In genomic region chr10:65765006-65765546, GRCh38 we compare ENCODE assay signal across 29 cellular contexts.
"Had no signal": no experiment of that assay in that cellular context is flagged by ENCODE, and none has a peak within 500 bp of the region (broad histone marks: within the 10 kb centered on the region; RNA-seq: fewer than 3 reads in every experiment).

No MANE protein-coding gene starts in this region.

- H3K27ac ChIP-seq: epithelial cell of prostate, esophagus squamous epithelium, gastrocnemius medialis, left lung, lower lobe of right lung, sigmoid colon, thyroid gland, upper lobe of left lung had no signal

- H3K27me3 ChIP-seq: esophagus squamous epithelium, gastrocnemius medialis, left lung, sigmoid colon, thyroid gland, upper lobe of left lung had no signal

- H3K36me3 Mint-ChIP-seq: activated CD8-positive, alpha-beta memory T cell treated with anti-CD3 and anti-CD28 coated beads, Interleukin-2, amount 10 ng/mL, durations not matched to agents 7 days and 5 days; activated naive CD4-positive, alpha-beta T cell treated with anti-CD3 and anti-CD28 coated beads, Interleukin-2, amount 50 U/mL, for 72 hours; immature natural killer cell; stimulated activated effector memory CD8-positive, alpha-beta T cell treated with anti-CD3 and anti-CD28 coated beads, Interleukin-12 subunit alpha, Interleukin-12 subunit beta, amount 100 ng/mL, for 72 hours had no signal

- H3K36me3 ChIP-seq: esophagus squamous epithelium, gastrocnemius medialis, left lung, lower lobe of right lung, sigmoid colon, thyroid gland, upper lobe of left lung had no signal

- H3K9me3 Mint-ChIP-seq: stimulated activated naive CD8-positive, alpha-beta T cell treated with anti-CD3 and anti-CD28 coated beads, Interleukin-15, Interleukin-2, amounts not matched to agents 100 ng/mL and 50 ng/mL, for 24 hours had no signal

- H3K4me1 ChIP-seq: esophagus squamous epithelium, gastrocnemius medialis, left lung, lower lobe of right lung, sigmoid colon, thyroid gland, upper lobe of left lung had no signal

- H3K4me3 Mint-ChIP-seq: activated CD4-positive, alpha-beta T cell treated with anti-CD3 and anti-CD28 coated beads for 36 hours; activated CD8-positive, alpha-beta memory T cell treated with anti-CD3 and anti-CD28 coated beads, Interleukin-2, amount 10 ng/mL, durations not matched to agents 7 days and 5 days; activated CD8-positive, alpha-beta T cell treated with anti-CD3 and anti-CD28 coated beads, Interleukin-2, amount 10 ng/mL, durations not matched to agents 7 days and 5 days; immature natural killer cell; natural killer cell treated with Interleukin-12 subunit alpha and Interleukin-12 subunit beta and Interleukin-15 and Interleukin-18, amount 100 ng/mL, for 72 hours; stimulated activated effector memory CD8-positive, alpha-beta T cell treated with anti-CD3 and anti-CD28 coated beads, Interleukin-12 subunit alpha, Interleukin-12 subunit beta, amount 100 ng/mL, for 72 hours; stimulated activated naive CD8-positive, alpha-beta T cell treated with anti-CD3 and anti-CD28 coated beads, Interleukin-15, Interleukin-2, amounts not matched to agents 100 ng/mL and 50 ng/mL, for 24 hours; T-helper 2 cell treated with Interferon-gamma antibody and Interleukin-4, amounts not matched to agents 5 μg/mL and 100 μg/mL, for 36 hours had no signal

- ATAC-seq: activated CD4-positive, alpha-beta T cell treated with anti-CD3 and anti-CD28 coated beads for 36 hours; activated CD8-positive, alpha-beta memory T cell treated with anti-CD3 and anti-CD28 coated beads, Interleukin-2, amount 10 ng/mL, durations not matched to agents 7 days and 5 days; activated CD8-positive, alpha-beta T cell treated with anti-CD3 and anti-CD28 coated beads, Interleukin-2, amount 10 ng/mL, durations not matched to agents 7 days and 5 days; activated naive CD4-positive, alpha-beta T cell treated with anti-CD3 and anti-CD28 coated beads, Interleukin-2, amount 50 U/mL, for 72 hours; gastrocnemius medialis; left lung; lower lobe of right lung; mucosa of descending colon; natural killer cell treated with Interleukin-12 subunit alpha and Interleukin-12 subunit beta and Interleukin-15 and Interleukin-18, amount 100 ng/mL, for 72 hours; stimulated activated effector memory CD8-positive, alpha-beta T cell treated with anti-CD3 and anti-CD28 coated beads, Interleukin-12 subunit alpha, Interleukin-12 subunit beta, amount 100 ng/mL, for 72 hours had no signal

- H3K4me1 Mint-ChIP-seq: activated CD4-positive, alpha-beta T cell treated with anti-CD3 and anti-CD28 coated beads for 36 hours; activated CD8-positive, alpha-beta memory T cell treated with anti-CD3 and anti-CD28 coated beads, Interleukin-2, amount 10 ng/mL, durations not matched to agents 7 days and 5 days; immature natural killer cell; stimulated activated effector memory CD8-positive, alpha-beta T cell treated with anti-CD3 and anti-CD28 coated beads, Interleukin-12 subunit alpha, Interleukin-12 subunit beta, amount 100 ng/mL, for 72 hours had no signal

- H3K4me3 ChIP-seq: esophagus squamous epithelium, gastrocnemius medialis, left lung, lower lobe of right lung, mucosa of descending colon, sigmoid colon, thyroid gland, upper lobe of left lung had no signal

- DNase-seq: activated CD4-positive, alpha-beta T cell treated with anti-CD3 and anti-CD28 coated beads for 36 hours; activated CD4-positive, CD25-positive, alpha-beta regulatory T cell; activated CD8-positive, alpha-beta memory T cell treated with anti-CD3 and anti-CD28 coated beads, Interleukin-2, amount 10 ng/mL, durations not matched to agents 7 days and 5 days; activated CD8-positive, alpha-beta T cell treated with anti-CD3 and anti-CD28 coated beads, Interleukin-2, amount 10 ng/mL, durations not matched to agents 7 days and 5 days; activated naive CD4-positive, alpha-beta T cell; activated T-cell treated with anti-CD3 and anti-CD28 coated beads, Interleukin-2, amount 50 U/mL, for 48 hours; effector CD8-positive, alpha-beta T cell; esophagus squamous epithelium; gastrocnemius medialis; immature natural killer cell; left lung; lower lobe of right lung; mesendoderm; mucosa of descending colon; retina; sigmoid colon; small intestine; stimulated activated CD4-positive, alpha-beta T cell treated with anti-CD3 and anti-CD28 coated beads, Interleukin-4, amount 100 ng/mL, for 24 hours; T-helper 1 cell; thyroid gland; upper lobe of left lung had no signal

- H3K9me3 ChIP-seq: esophagus squamous epithelium, gastrocnemius medialis, lower lobe of right lung, mucosa of descending colon, sigmoid colon, thyroid gland had no signal

- H3K27me3 Mint-ChIP-seq: activated CD4-positive, alpha-beta T cell treated with anti-CD3 and anti-CD28 coated beads for 36 hours; activated CD8-positive, alpha-beta memory T cell treated with anti-CD3 and anti-CD28 coated beads, Interleukin-2, amount 10 ng/mL, durations not matched to agents 7 days and 5 days; natural killer cell treated with Interleukin-12 subunit alpha and Interleukin-12 subunit beta and Interleukin-15 and Interleukin-18, amount 100 ng/mL, for 72 hours; stimulated activated naive CD8-positive, alpha-beta T cell treated with anti-CD3 and anti-CD28 coated beads, Interleukin-15, Interleukin-2, amounts not matched to agents 100 ng/mL and 50 ng/mL, for 24 hours had no signal

- FAIRE-seq: colon had no signal

- H3K27ac Mint-ChIP-seq: activated CD4-positive, alpha-beta T cell treated with anti-CD3 and anti-CD28 coated beads for 36 hours; activated CD8-positive, alpha-beta memory T cell treated with anti-CD3 and anti-CD28 coated beads, Interleukin-2, amount 10 ng/mL, durations not matched to agents 7 days and 5 days; activated CD8-positive, alpha-beta T cell treated with anti-CD3 and anti-CD28 coated beads, Interleukin-2, amount 10 ng/mL, durations not matched to agents 7 days and 5 days; activated naive CD4-positive, alpha-beta T cell treated with anti-CD3 and anti-CD28 coated beads, Interleukin-2, amount 50 U/mL, for 72 hours; activated T-helper 2 cell treated with anti-CD3 and anti-CD28 coated beads, Interferon-gamma antibody, Interleukin-2, Interleukin-4, amounts not matched to agents 10 μg/mL and 5 μg/mL and 100 μg/mL, durations not matched to agents 14 hours and 24 hours and 36 hours; immature natural killer cell; natural killer cell treated with Interleukin-12 subunit alpha and Interleukin-12 subunit beta and Interleukin-15 and Interleukin-18, amount 100 ng/mL, for 72 hours; stimulated activated effector memory CD8-positive, alpha-beta T cell treated with anti-CD3 and anti-CD28 coated beads, Interleukin-12 subunit alpha, Interleukin-12 subunit beta, amount 100 ng/mL, for 72 hours; stimulated activated naive CD8-positive, alpha-beta T cell treated with anti-CD3 and anti-CD28 coated beads, Interleukin-15, Interleukin-2, amounts not matched to agents 100 ng/mL and 50 ng/mL, for 24 hours; T-helper 2 cell treated with Interferon-gamma antibody and Interleukin-4, amounts not matched to agents 5 μg/mL and 100 μg/mL, for 36 hours had no signal
